ENCODE assay signal across 8 cellular contexts in the genomic region with DNA sequence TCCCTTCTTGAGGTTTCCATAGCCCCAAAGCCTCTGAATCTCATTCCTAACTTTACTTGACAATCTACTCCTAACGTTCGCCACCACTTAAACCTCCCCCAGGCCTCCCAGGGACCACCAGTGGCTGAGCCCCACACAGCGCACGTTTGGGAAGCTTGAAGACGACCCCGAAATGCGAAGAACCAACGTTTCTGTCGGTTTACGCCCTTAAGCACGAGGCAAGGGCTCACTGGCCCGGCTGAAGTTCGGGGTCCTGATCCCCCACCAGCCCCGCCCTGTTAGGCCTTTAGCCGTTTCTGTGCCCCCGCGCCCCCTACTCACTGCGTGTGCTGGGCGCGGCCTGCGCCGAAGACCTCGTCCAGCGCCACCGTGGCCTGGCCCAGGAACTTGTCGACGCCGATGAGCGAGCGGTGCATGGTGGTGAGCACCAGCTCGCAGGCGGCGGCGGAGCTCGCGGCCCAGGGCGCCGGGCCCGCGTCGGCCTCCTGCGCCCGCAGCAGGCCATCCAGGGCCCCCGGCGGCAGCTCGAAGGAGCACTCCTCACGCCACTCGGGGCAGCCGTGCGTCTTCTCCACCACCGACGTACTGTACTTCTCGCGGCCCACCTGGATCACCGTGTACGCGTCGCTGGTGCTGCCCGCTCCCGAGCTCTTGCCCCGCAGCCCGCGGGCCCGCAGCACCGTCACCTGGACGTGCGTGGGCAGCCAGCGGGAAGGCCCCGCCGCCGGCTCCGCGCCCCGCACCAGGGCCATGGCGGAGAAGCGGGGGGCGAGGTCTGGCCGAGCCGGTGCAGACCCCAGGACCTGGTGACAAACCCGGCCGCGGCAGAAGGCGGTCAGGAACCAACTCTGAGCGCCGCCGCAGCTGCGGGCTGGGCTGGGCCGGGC. TPM values are rescaled to one million over a fixed set of nuclear protein-coding genes. Genes with fewer than 3 reads are reported as not detected.
DNase-seq lines count a peak whose midpoint lies in the region; ATAC-seq and TF ChIP-seq lines count a peak whose summit lies in the region.

No MANE protein-coding gene starts in this region.

- H3K9me3 ChIP-seq in Caco-2 (no peaks in the 10 kb centered on the region), neuron (ENCODE audit: low read length) (peaks cover 2% of the 10 kb centered on the region)

- H3K27ac Mint-ChIP-seq in Caco-2 (ENCODE audit: unreplicated experiment) (peak overlapping the region; percentile 78), IgD-negative memory B cell (peak overlapping the region in 1 of 3 donors; percentile 62)
- peak overlapping the region; percentile 63 for H3K27ac Mint-ChIP-seq in activated T-cell treated with anti-CD3 and anti-CD28 coated beads, Interleukin-2, amount 50 U/mL, for 24 hours

- peaks cover 6% of the 10 kb centered on the region for H3K36me3 Mint-ChIP-seq in Caco-2 (ENCODE audit: insufficient read depth, unreplicated experiment)
- H3K36me3 Mint-ChIP-seq in IgD-negative memory B cell: no peaks in the 10 kb centered on the region
- no peaks in the 10 kb centered on the region for H3K36me3 Mint-ChIP-seq in activated T-cell treated with anti-CD3 and anti-CD28 coated beads, Interleukin-2, amount 50 U/mL, for 24 hours (ENCODE audit: low read depth)

- H3K27me3 ChIP-seq in Caco-2 (replicated peaks; ENCODE audit: control insufficient read depth, insufficient read depth, low read length): no peaks in the 10 kb centered on the region; the same call in 1 of the 2 replicates
- peaks cover 3% of the 10 kb centered on the region for H3K27me3 ChIP-seq in neuron (ENCODE audit: insufficient read depth, low read length)

- BruUV-seq in Caco-2 (replicated peaks; lab: Mats Ljungman, UMichigan): no TSS peak

- TF ChIP-seq CTCF in Caco-2 (IDR thresholded peaks at IDR 0.05; ENCODE audit: insufficient read depth in 1 of 2, low read depth in 1 of 2, low read length in 1 of 2, severe bottlenecking in 1 of 2, unreplicated experiment in 1 of 2) (no peak), fibroblast of villous mesenchyme (IDR thresholded peaks at IDR 0.05; ENCODE audit: insufficient read depth, low read depth, low read length) (no peak)

- H2AFZ ChIP-seq in neuron (ENCODE audit: low read depth, low read length): peak overlapping the region; percentile 97

- H3K27me3 Mint-ChIP-seq in Caco-2 (ENCODE audit: insufficient read depth, unreplicated experiment): no peaks in the 10 kb centered on the region
- peaks cover 7% of the 10 kb centered on the region for H3K27me3 Mint-ChIP-seq in IgD-negative memory B cell
- peaks cover 4% of the 10 kb centered on the region for H3K27me3 Mint-ChIP-seq in activated T-cell treated with anti-CD3 and anti-CD28 coated beads, Interleukin-2, amount 50 U/mL, for 24 hours

- DNase-seq in Caco-2 (peak in 1 of 2 experiments; percentile 62), fibroblast of villous mesenchyme (ENCODE audit: low read depth) (peak; percentile 62)
- peak; percentile 64 for DNase-seq in activated T-cell treated with anti-CD3 and anti-CD28 coated beads, Interleukin-2, amount 50 U/mL, for 24 hours

- H3K4me3 ChIP-seq in Caco-2 (ENCODE audit: low read depth, low read length): peak overlapping the region; percentile 92
- H3K4me3 ChIP-seq in fibroblast of villous mesenchyme (ENCODE audit: low read depth, low read length): peak overlapping the region; percentile 74
- H3K4me3 ChIP-seq in neuron (ENCODE audit: low read length): peak overlapping the region; percentile 66

- H3K36me3 ChIP-seq in Caco-2 (ENCODE audit: control insufficient read depth, insufficient read depth, low read length) (no peaks in the 10 kb centered on the region; the same call in 1 of the 2 replicates), neuron (ENCODE audit: insufficient read depth, low read length) (no peaks in the 10 kb centered on the region)

- POLR2A ChIA-PET in Caco-2 (lab: Charles Lee): interaction anchor here (0.6 kb wide), 1 partner anchor 25 kb away, joined by 4 read pairs; no protein-coding TSS in a partner anchor

- H3K4me1 ChIP-seq in Caco-2 (peaks cover 13% of the 10 kb centered on the region), neuron (ENCODE audit: insufficient read depth, low read length) (peaks cover 10% of the 10 kb centered on the region)

- peak; percentile 20 for ATAC-seq in GM21367 (IDR thresholded peaks at IDR 0.05; ENCODE audit: unreplicated experiment)
- ATAC-seq in HG03571 (IDR thresholded peaks at IDR 0.05; ENCODE audit: unreplicated experiment): no peak
- ATAC-seq in GM21576 (IDR thresholded peaks at IDR 0.05; ENCODE audit: unreplicated experiment): no peak

- H3K4me1 Mint-ChIP-seq in Caco-2 (ENCODE audit: low read depth, unreplicated experiment) (peaks cover 15% of the 10 kb centered on the region), IgD-negative memory B cell (peaks cover 4 to 8% (median 8%) of the 10 kb centered on the region in 3 donors)
- H3K4me1 Mint-ChIP-seq in activated T-cell treated with anti-CD3 and anti-CD28 coated beads, Interleukin-2, amount 50 U/mL, for 24 hours (ENCODE audit: low read depth): peaks cover 32% of the 10 kb centered on the region

- CTCF ChIA-PET in Caco-2 (lab: Charles Lee): interaction anchor here (0.6 to 2.0 kb wide), 7 partner anchors 23 to 1555 kb away, joined by 3 to 14 read pairs (median 3); no protein-coding TSS in a partner anchor

- intact Hi-C loops in Caco-2 (cut with micrococcal nuclease; ENCODE audit: unreplicated experiment): loop anchor here (2.0 to 5.0 kb wide), 2 partner anchors 27 to 195 kb away; a partner anchor contains a TSS

- H3K9me3 Mint-ChIP-seq in Caco-2 (ENCODE audit: unreplicated experiment) (no peaks in the 10 kb centered on the region), IgD-negative memory B cell (no peaks in the 10 kb centered on the region)
- H3K9me3 Mint-ChIP-seq in activated T-cell treated with anti-CD3 and anti-CD28 coated beads, Interleukin-2, amount 50 U/mL, for 24 hours: no peaks in the 10 kb centered on the region

- H3K4me3 Mint-ChIP-seq in Caco-2 (ENCODE audit: unreplicated experiment) (peak overlapping the region; percentile 81), IgD-negative memory B cell (peak overlapping the region; percentile 79 to 92 (median 84))
- H3K4me3 Mint-ChIP-seq in activated T-cell treated with anti-CD3 and anti-CD28 coated beads, Interleukin-2, amount 50 U/mL, for 24 hours: peak overlapping the region; percentile 78

RNA-seq across cellular contexts. Expression of a gene that starts 0.5 kb away (rescaled TPM):
- total RNA-seq in Caco-2 (2022): 17.3 and 17.4 TPM in 2 replicates
- 4.8 TPM for polyA plus RNA-seq in IgD-negative memory B cell
- total RNA-seq in fibroblast of villous mesenchyme: 31.5 and 37.7 TPM in 2 replicates

RNA-seq across cellular contexts. Expression of a gene that starts 40.8 kb away (rescaled TPM):
- total RNA-seq in Caco-2 (2022): 26.8 and 31.3 TPM in 2 replicates
- polyA plus RNA-seq in IgD-negative memory B cell: 2.8 TPM
- 12.1 and 16.8 TPM in 2 replicates for total RNA-seq in fibroblast of villous mesenchyme
